In the genomic region with DNA sequence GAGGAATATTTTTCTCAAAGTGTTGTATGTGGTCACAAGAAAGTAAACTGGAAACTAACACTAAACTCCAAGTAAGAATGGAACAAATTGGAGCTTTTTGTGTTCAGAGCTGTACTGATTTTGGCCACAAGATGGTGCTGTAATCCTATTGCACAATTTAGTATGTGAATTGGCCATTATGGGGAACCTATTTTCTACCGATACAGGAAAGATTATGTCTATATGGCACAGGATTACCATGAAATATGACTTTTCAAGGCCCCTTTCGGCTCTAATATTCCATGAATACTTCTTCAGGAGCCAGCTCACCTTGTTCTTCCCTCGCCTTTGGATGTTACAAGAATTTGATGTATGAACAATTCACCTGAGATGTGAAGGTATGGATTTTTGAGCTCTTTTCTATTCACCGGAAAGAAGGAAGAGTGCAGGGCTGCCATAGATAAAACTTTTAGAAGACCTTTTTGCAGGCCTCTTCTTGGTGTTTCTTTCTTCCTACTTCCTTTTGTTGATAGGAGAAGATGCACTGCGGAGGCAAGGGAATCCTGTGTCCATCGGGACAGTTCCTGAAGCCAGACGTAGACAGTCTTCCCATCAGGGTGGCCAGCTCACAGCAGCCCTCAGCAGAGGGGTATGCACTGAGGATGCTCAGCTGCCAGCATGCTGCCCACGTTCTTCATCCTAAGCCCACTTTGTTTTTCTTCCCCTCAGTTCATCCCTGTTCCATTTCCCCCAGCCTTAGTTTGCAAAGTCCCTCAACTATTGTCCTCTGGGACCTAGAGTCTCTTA, we compare ENCODE assay signal across 8 cellular contexts. TPM values are rescaled to one million over a fixed set of nuclear protein-coding genes. Genes with fewer than 3 reads are reported as not detected.
DNase-seq lines count a peak whose midpoint lies in the region; ATAC-seq, FAIRE-seq and TF ChIP-seq lines count a peak whose summit lies in the region.

No MANE protein-coding gene starts in this region.

- H3K4me2 ChIP-seq in KMS-11 (no peak overlapping the region), K562 (ENCODE audit: insufficient read depth, low read length) (no peak overlapping the region), keratinocyte (ENCODE audit: control insufficient read depth, extremely low read depth, insufficient read depth, low read depth, low read length) (no peak overlapping the region)

- in situ Hi-C loops in SK-MEL-5 (cut with HindIII; ENCODE audit: low pct_unique_long_range_greater_than_20kb, low sequenced_read_pairs), result no loop called here
- in situ Hi-C loops in K562 (cut with MboI), result no loop called here

- peak; percentile 78 for FAIRE-seq in K562 (lab: Jason Lieb, UNC)
- FAIRE-seq in keratinocyte (lab: Jason Lieb, UNC), result peak; percentile 86

- POLR2A ChIA-PET in K562 (lab: Yijun Ruan, JAX), result interaction anchor here (0.5 to 1.8 kb wide), 7 partner anchors 9 to 313 kb away, joined by 3 to 6 read pairs (median 4); no protein-coding TSS in a partner anchor

- no peaks in the 10 kb centered on the region for H3K4me1 ChIP-seq in KMS-11 (ENCODE audit: low read depth, poor library complexity, severe bottlenecking)
- no peaks in the 10 kb centered on the region for H3K4me1 ChIP-seq in K562 (replicated peaks in 1 of 2; ENCODE audit: control insufficient read depth in 2 of 2, insufficient read depth in 2 of 2, low read length in 2 of 2)
- H3K4me1 ChIP-seq in keratinocyte (ENCODE audit: control insufficient read depth, extremely low read depth, insufficient read depth, low read length), result no peaks in the 10 kb centered on the region

- H3K36me3 ChIP-seq in KMS-11 (ENCODE audit: insufficient read depth), result no peaks in the 10 kb centered on the region
- peaks cover 17% of the 10 kb centered on the region for H3K36me3 ChIP-seq in K562 (ENCODE audit: control insufficient read depth, insufficient read depth, low read length)
- peaks cover 3 to 8% of the 10 kb centered on the region in 2 experiments for H3K36me3 ChIP-seq in keratinocyte (ENCODE audit: control insufficient read depth in 2 of 2, extremely low read depth in 1 of 2, insufficient read depth in 2 of 2, low read length in 2 of 2)

- H3K9me3 ChIP-seq in K562 (replicated peaks; ENCODE audit: control insufficient read depth, insufficient read depth, low read depth, low read length) (no peaks in the 10 kb centered on the region), keratinocyte (ENCODE audit: control insufficient read depth, low read depth, low read length) (no peaks in the 10 kb centered on the region)

- intact Hi-C loops in K562 (cut with micrococcal nuclease), result loop anchor here (1.0 to 10.0 kb wide), 6 partner anchors 22 to 1034 kb away; no protein-coding TSS in a partner anchor

- no peaks in the 10 kb centered on the region for H3K27me3 ChIP-seq in KMS-11 (ENCODE audit: insufficient read depth, low read depth)
- no peaks in the 10 kb centered on the region for H3K27me3 ChIP-seq in K562 (ENCODE audit: control insufficient read depth in 2 of 2, insufficient read depth in 2 of 2, low read length in 2 of 2)
- no peaks in the 10 kb centered on the region for H3K27me3 ChIP-seq in keratinocyte (ENCODE audit: control insufficient read depth, extremely low read depth, insufficient read depth, low read length)

- no peak overlapping the region for H3K9ac ChIP-seq in KMS-11
- H3K9ac ChIP-seq in K562 (ENCODE audit: insufficient read depth in 1 of 2, low read depth in 2 of 2, low read length in 2 of 2), result no peak overlapping the region
- H3K9ac ChIP-seq in keratinocyte (ENCODE audit: control insufficient read depth, extremely low read depth, insufficient read depth, low read length), result no peak overlapping the region

- H3K4me3 ChIP-seq in KMS-11 (IDR thresholded peaks at IDR 0.05; ENCODE audit: insufficient read depth, low read depth, low read length) (no peak overlapping the region), K562 (no peak overlapping the region), keratinocyte (ENCODE audit: control insufficient read depth in 2 of 3, extremely low read depth in 1 of 3, insufficient read depth in 2 of 3, low read depth in 1 of 3, low read length in 3 of 3) (no peak overlapping the region)

- H4K20me1 ChIP-seq in KMS-11 (ENCODE audit: insufficient read depth) (peaks cover 3% of the 10 kb centered on the region; the same call in 1 of the 2 replicates), K562 (replicated peaks; ENCODE audit: control insufficient read depth, insufficient read depth, low read length) (no peaks in the 10 kb centered on the region), keratinocyte (ENCODE audit: control insufficient read depth, extremely low read depth, insufficient read depth, low read length) (no peaks in the 10 kb centered on the region)

- BruUV-seq in K562 (replicated peaks; lab: Mats Ljungman, UMichigan), result no TSS peak

- TF ChIP-seq POLR2A in K562 (conservative IDR thresholded peaks at IDR 0.05), result no peak

- WGBS in K562 (ENCODE audit: insufficient coverage, low coverage, missing lambda C conversion rate), result 41% methylated on average over 7 of the region's 8 CpGs

- TF ChIP-seq EP300 in K562 (IDR thresholded peaks at IDR 0.05; ENCODE audit: low read length), result no peak

- peak; percentile 88 to 89 for TF ChIP-seq RAD21 in K562 (CRISPR knock-in tag; conservative IDR thresholded peaks at IDR 0.05 in 1 of 2, IDR thresholded peaks at IDR 0.05 in 1 of 2)

- CTCF ChIA-PET in K562 (lab: Yijun Ruan, JAX; ENCODE audit: low intra/inter-chr PET ratio), result interaction anchor here (0.6 to 2.7 kb wide), 9 partner anchors 10 to 807 kb away, joined by 3 to 41 read pairs (median 3); no protein-coding TSS in a partner anchor

- no peak overlapping the region for H3K27ac ChIP-seq in KMS-11
- H3K27ac ChIP-seq in K562 (ENCODE audit: extremely low read depth, low read depth, low read length), result no peak overlapping the region
- H3K27ac ChIP-seq in keratinocyte (ENCODE audit: control insufficient read depth, insufficient read depth, low read length), result no peak overlapping the region

- H3K9me1 ChIP-seq in K562 (ENCODE audit: control insufficient read depth, insufficient read depth, low read length), result no peaks in the 10 kb centered on the region
- H3K9me1 ChIP-seq in keratinocyte (ENCODE audit: control insufficient read depth, extremely low read depth, insufficient read depth, low read length), result no peaks in the 10 kb centered on the region

- dilution Hi-C loops in keratinocyte (cut with MboI; ENCODE audit: extremely low pct_ligation_motif_present, low sequenced_read_pairs), result no loop called here

- no peak overlapping the region for H2AFZ ChIP-seq in KMS-11 (ENCODE audit: low read depth)
- no peak overlapping the region for H2AFZ ChIP-seq in K562 (ENCODE audit: low read depth, low read length)
- no peak overlapping the region for H2AFZ ChIP-seq in keratinocyte (ENCODE audit: control insufficient read depth, low read length)

- H3K79me2 ChIP-seq in KMS-11 (ENCODE audit: insufficient read depth, low read depth) (no peaks in the 10 kb centered on the region), K562 (ENCODE audit: control insufficient read depth, insufficient read depth, low read length) (no peaks in the 10 kb centered on the region), keratinocyte (ENCODE audit: control insufficient read depth, insufficient read depth, low read length) (no peaks in the 10 kb centered on the region)

- ATAC-seq in GM21360 (IDR thresholded peaks at IDR 0.05; ENCODE audit: unreplicated experiment), result peak; percentile 57
- peak; percentile 80 for ATAC-seq in K562

- DNase-seq in DMS153 treated with DMSO at 0.1 percent for 48 hours (lab: John Stamatoyannopoulos, UW; ENCODE audit: unreplicated experiment) (peak; percentile 17), SK-MEL-5 (ENCODE audit: low read depth, low spot score) (peak; percentile 78), K562 (ENCODE audit: extremely low read depth in 1 of 4, low spot score in 3 of 4) (peak in 3 of 4 experiments; percentile 14 to 58 (median 18)), keratinocyte (ENCODE audit: low read depth, low spot score) (no peak), UCSD-AML1 (lab: John Stamatoyannopoulos, UW; ENCODE audit: unreplicated experiment) (no peak)
- DNase-seq in stimulated activated CD4-positive, alpha-beta T cell treated with anti-CD3 and anti-CD28 coated beads, TNF-alpha, amount 100 ng/mL, for 48 hours (ENCODE audit: low read depth in 3 of 3), result peak in 2 of 3 donors; percentile 20 to 45

- peak; percentile 85 for TF ChIP-seq CTCF in KMS-11 (conservative IDR thresholded peaks at IDR 0.05; ENCODE audit: low read depth, low read length)
- TF ChIP-seq CTCF in K562 (IDR thresholded peaks at IDR 0.05 in 2 of 3, conservative IDR thresholded peaks at IDR 0.05 in 1 of 3; ENCODE audit: insufficient read depth in 2 of 3, low read depth in 1 of 3, low read length in 3 of 3), result peak; percentile 45 to 78 (median 70); a peak in 5 of 6 replicates
- peak in 2 of 3 experiments; percentile 71 to 85 for TF ChIP-seq CTCF in keratinocyte (optimal IDR thresholded peaks at IDR 0.05 in 1 of 3, IDR thresholded peaks at IDR 0.05 in 1 of 3, conservative IDR thresholded peaks at IDR 0.05 in 1 of 3; ENCODE audit: extremely low read depth in 1 of 3, insufficient read depth in 2 of 3, low read length in 3 of 3)

RNA-seq across cellular contexts. Expression of a gene that starts 13.3 kb away (rescaled TPM):
- 92.5 and 92.8 TPM in 2 replicates for total RNA-seq in SK-MEL-5 (2014; rRNA removed; shearing (Covaris generic))
- polyA plus RNA-seq in SK-MEL-5 (2015; cell fraction: cytosol; rRNA removed), result 69.1 and 70.4 TPM in 2 replicates
- 22.3 and 24.1 TPM in 2 replicates for polyA plus RNA-seq in SK-MEL-5 (2015; cell fraction: nucleus; rRNA removed)
- total RNA-seq in K562 (2011; cell fraction: chromatin; rRNA removed; ENCODE audit: low replicate concordance), result 5.0 and 7.2 TPM in 2 replicates
- total RNA-seq in K562 (2011; cell fraction: nucleolus; rRNA removed), result 5.2 and 5.7 TPM in 2 replicates
- 6.1 and 6.8 TPM in 2 replicates for total RNA-seq in K562 (2011; cell fraction: nucleoplasm; rRNA removed)
- total RNA-seq in K562 (2014; rRNA removed), result 18.3 and 20.2 TPM in 2 replicates
- total RNA-seq in K562 (2014; rRNA removed; fragmentation: Illumina TruSeq; extraction: Trizol), result 24.0 and 26.7 TPM in 2 replicates
- total RNA-seq in K562 (2015; rRNA removed; fragmentation: Illumina TruSeq; extraction: Trizol), result 24.5 and 26.0 TPM in 2 replicates
- 19.3 and 20.7 TPM in 2 replicates for total RNA-seq in K562 (2021)
- 14.5 and 16.5 TPM in 2 replicates for polyA plus RNA-seq in K562 (2011; rRNA removed)
- 10.5 and 14.4 TPM in 2 replicates for polyA plus RNA-seq in K562 (2011; cell fraction: cytosol; rRNA removed)
- 3.4 and 3.9 TPM in 2 replicates for polyA plus RNA-seq in K562 (2011; cell fraction: nucleus; rRNA removed)
- polyA plus RNA-seq in K562 (2012), result 14.4 and 17.9 TPM in 2 replicates
- 25.4 and 26.7 TPM in 2 replicates for polyA plus RNA-seq in K562 (2014; fragmentation: Illumina TruSeq; extraction: Trizol)
- polyA plus RNA-seq in K562 (2014; fragmentation: Nextera tagmentation; extraction: Ambion mirVana), result 10 to 100 TPM; 10.4 to 16.4 TPM
- 20.8 and 23.4 TPM in 2 replicates for polyA plus RNA-seq in K562 (2014; rRNA removed)
- polyA minus RNA-seq in K562 (2011; rRNA and poly(A)+ RNA removed), result 8.6 and 9.7 TPM in 2 replicates
- 8.9 and 10.0 TPM in 2 replicates for polyA minus RNA-seq in K562 (2011; cell fraction: cytosol; rRNA and poly(A)+ RNA removed)
- 4.3 and 7.1 TPM in 2 replicates for polyA minus RNA-seq in K562 (2011; cell fraction: nucleus; rRNA and poly(A)+ RNA removed)
- 18.2 to 27.9 TPM (median 27.1 TPM) in 3 replicates for polyA plus RNA-seq in keratinocyte
- polyA plus RNA-seq in keratinocyte (2011; ENCODE audit: low read depth), result 19.9 TPM
- 18.0 and 28.9 TPM in 2 replicates for polyA plus RNA-seq in keratinocyte (2011; cell fraction: cytosol; rRNA removed)
- 21.1 and 22.7 TPM in 2 replicates for polyA plus RNA-seq in keratinocyte (2011; cell fraction: nucleus; rRNA removed)
- polyA plus RNA-seq in keratinocyte (2012; ENCODE audit: low replicate concordance), result 17.9 and 21.3 TPM in 2 replicates
- polyA minus RNA-seq in keratinocyte, result 4.3 to 9.9 TPM (median 6.7 TPM) in 3 replicates
- polyA minus RNA-seq in keratinocyte (2011; cell fraction: cytosol; rRNA and poly(A)+ RNA removed), result 13.0 TPM
- 6.3 and 8.6 TPM in 2 replicates for polyA minus RNA-seq in keratinocyte (2011; cell fraction: nucleus; rRNA and poly(A)+ RNA removed)

RNA-seq across cellular contexts. Expression of a gene that starts 25.4 kb away (rescaled TPM):
- 156 and 162 TPM in 2 replicates for total RNA-seq in SK-MEL-5 (2014; rRNA removed; shearing (Covaris generic))
- polyA plus RNA-seq in SK-MEL-5 (2015; cell fraction: cytosol; rRNA removed), result 70.4 and 86.6 TPM in 2 replicates
- 196 and 310 TPM in 2 replicates for polyA plus RNA-seq in SK-MEL-5 (2015; cell fraction: nucleus; rRNA removed)
- total RNA-seq in K562 (2011; cell fraction: chromatin; rRNA removed; ENCODE audit: low replicate concordance), result 30.1 and 42.9 TPM in 2 replicates
- 23.3 and 31.2 TPM in 2 replicates for total RNA-seq in K562 (2011; cell fraction: nucleolus; rRNA removed)
- 25.7 and 27.6 TPM in 2 replicates for total RNA-seq in K562 (2011; cell fraction: nucleoplasm; rRNA removed)
- total RNA-seq in K562 (2014; rRNA removed) (17.5 and 28.1 TPM in 2 replicates), K562 (2014; rRNA removed; fragmentation: Illumina TruSeq; extraction: Trizol) (21.7 and 22.9 TPM in 2 replicates), K562 (2015; rRNA removed; fragmentation: Illumina TruSeq; extraction: Trizol) (23.9 and 25.3 TPM in 2 replicates), K562 (2021) (17.7 and 18.3 TPM in 2 replicates)
- polyA plus RNA-seq in K562 (2011; rRNA removed) (27.6 and 34.8 TPM in 2 replicates), K562 (2014; fragmentation: Illumina TruSeq; extraction: Trizol) (14.4 and 17.5 TPM in 2 replicates), K562 (2014; fragmentation: Nextera tagmentation; extraction: Ambion mirVana) (1 to 10 TPM; 5.4 to 7.4 TPM), K562 (2014; rRNA removed) (13.5 and 16.2 TPM in 2 replicates), keratinocyte (40.9 to 63.3 TPM (median 54.9 TPM) in 3 replicates)
- polyA plus RNA-seq in K562 (2011; cell fraction: cytosol; rRNA removed), result 25.0 and 26.2 TPM in 2 replicates
- polyA plus RNA-seq in K562 (2011; cell fraction: nucleus; rRNA removed), result 25.8 and 37.3 TPM in 2 replicates
- polyA plus RNA-seq in K562 (2012), result 15.7 and 23.8 TPM in 2 replicates
- 65.6 and 70.4 TPM in 2 replicates for polyA minus RNA-seq in K562 (2011; rRNA and poly(A)+ RNA removed)
- 22.4 and 24.8 TPM in 2 replicates for polyA minus RNA-seq in K562 (2011; cell fraction: cytosol; rRNA and poly(A)+ RNA removed)
- 28.9 and 42.2 TPM in 2 replicates for polyA minus RNA-seq in K562 (2011; cell fraction: nucleus; rRNA and poly(A)+ RNA removed)
- 24.1 TPM for polyA plus RNA-seq in keratinocyte (2011; ENCODE audit: low read depth)
- polyA plus RNA-seq in keratinocyte (2011; cell fraction: cytosol; rRNA removed), result 26.2 and 42.0 TPM in 2 replicates
- 47.5 and 59.6 TPM in 2 replicates for polyA plus RNA-seq in keratinocyte (2011; cell fraction: nucleus; rRNA removed)
- 21.8 and 34.2 TPM in 2 replicates for polyA plus RNA-seq in keratinocyte (2012; ENCODE audit: low replicate concordance)
- polyA minus RNA-seq in keratinocyte, result 88.0 to 198 TPM (median 128 TPM) in 3 replicates
- polyA minus RNA-seq in keratinocyte (2011; cell fraction: cytosol; rRNA and poly(A)+ RNA removed), result 66.8 TPM
- polyA minus RNA-seq in keratinocyte (2011; cell fraction: nucleus; rRNA and poly(A)+ RNA removed), result 49.6 and 79.4 TPM in 2 replicates

Comparison
In these comparisons a context has a peak if more than half of its experiments do, and no peak if none do; other contexts are left out.
1. DNase-seq: peak in DMS153 treated with DMSO at 0.1 percent for 48 hours (single experiment), SK-MEL-5 (single experiment), K562 (3 of 4) and stimulated activated CD4-positive, alpha-beta T cell treated with anti-CD3 and anti-CD28 coated beads, TNF-alpha, amount 100 ng/mL, for 48 hours (2 of 3); none in keratinocyte (single experiment) and UCSD-AML1 (single experiment).
2. Peak in every context shown above with its lines, with median percentiles within 50 percentile points of each other: CTCF ChIP-seq.